ENCODE assay signal across 19 cellular contexts in genomic region chr7:142711196-142711595, GRCh38. TPM values are rescaled to one million over a fixed set of nuclear protein-coding genes. Genes with fewer than 3 reads are reported as not detected.
DNase-seq lines count a peak whose midpoint lies in the region; ATAC-seq lines count a peak whose summit lies in the region.
"Had no signal": no experiment of that assay in that cellular context is flagged by ENCODE, and none has a peak within 500 bp of the region (broad histone marks: within the 10 kb centered on the region; RNA-seq: fewer than 3 reads in every experiment).

No MANE protein-coding gene starts in this region.

- DNase-seq in activated naive CD4-positive, alpha-beta T cell treated with anti-CD3 and anti-CD28 coated beads for 36 hours: no peak
- no peak for DNase-seq in activated naive CD4-positive, alpha-beta T cell treated with Interleukin-2 at 50 U/mL for 16 hours
- DNase-seq in activated naive CD8-positive, alpha-beta T cell treated with anti-CD3 and anti-CD28 coated beads for 36 hours: no peak
- DNase-seq in dermis blood vessel endothelial cell (no peak), NCI-H1694 (lab: John Stamatoyannopoulos, UW) (no peak), activated gamma-delta T cell (lab: John Stamatoyannopoulos, UW) (no peak)
- DNase-seq: Caco-2, colonic mucosa, foreskin keratinocyte, left lung, mucosa of descending colon, NCI-H2029 treated with DMSO at 0.1 percent for 48 hours, nucleus accumbens, substantia nigra had no signal

- no peaks in the 10 kb centered on the region for H3K36me3 Mint-ChIP-seq in activated naive CD4-positive, alpha-beta T cell treated with anti-CD3 and anti-CD28 coated beads for 36 hours (ENCODE audit: low read depth)
- H3K36me3 Mint-ChIP-seq in activated naive CD8-positive, alpha-beta T cell treated with anti-CD3 and anti-CD28 coated beads for 36 hours: no peaks in the 10 kb centered on the region
- H3K36me3 Mint-ChIP-seq in stimulated activated memory B cell treated with anti-CD40 and anti-IgM and Interleukin-4, amounts not matched to agents 10 μg/mL and 1 μg/mL and 100 μg/mL, for 72 hours: no peaks in the 10 kb centered on the region

- no peaks in the 10 kb centered on the region for H3K9me3 Mint-ChIP-seq in activated naive CD4-positive, alpha-beta T cell treated with anti-CD3 and anti-CD28 coated beads for 36 hours
- no peaks in the 10 kb centered on the region for H3K9me3 Mint-ChIP-seq in activated naive CD8-positive, alpha-beta T cell treated with anti-CD3 and anti-CD28 coated beads for 36 hours
- no peaks in the 10 kb centered on the region for H3K9me3 Mint-ChIP-seq in stimulated activated memory B cell treated with anti-CD40 and anti-IgM and Interleukin-4, amounts not matched to agents 10 μg/mL and 1 μg/mL and 100 μg/mL, for 72 hours

- H3K27me3 Mint-ChIP-seq in activated naive CD4-positive, alpha-beta T cell treated with anti-CD3 and anti-CD28 coated beads for 36 hours (ENCODE audit: low read depth): no peaks in the 10 kb centered on the region
- no peaks in the 10 kb centered on the region for H3K27me3 Mint-ChIP-seq in activated naive CD8-positive, alpha-beta T cell treated with anti-CD3 and anti-CD28 coated beads for 36 hours
- H3K27me3 Mint-ChIP-seq in stimulated activated memory B cell treated with anti-CD40 and anti-IgM and Interleukin-4, amounts not matched to agents 10 μg/mL and 1 μg/mL and 100 μg/mL, for 72 hours: no peaks in the 10 kb centered on the region

- intact Hi-C loops in activated naive CD4-positive, alpha-beta T cell treated with anti-CD3 and anti-CD28 coated beads for 36 hours (cut with micrococcal nuclease): loop anchor here (1.0 to 5.0 kb wide), 4 partner anchors 72 to 174 kb away; no protein-coding TSS in a partner anchor

- peak overlapping the region; percentile 89 for H3K27ac Mint-ChIP-seq in activated naive CD4-positive, alpha-beta T cell treated with anti-CD3 and anti-CD28 coated beads for 36 hours
- H3K27ac Mint-ChIP-seq in activated naive CD8-positive, alpha-beta T cell treated with anti-CD3 and anti-CD28 coated beads for 36 hours: peak overlapping the region; percentile 82
- H3K27ac Mint-ChIP-seq in stimulated activated memory B cell treated with anti-CD40 and anti-IgM and Interleukin-4, amounts not matched to agents 10 μg/mL and 1 μg/mL and 100 μg/mL, for 72 hours: peak overlapping the region; percentile 35

- ATAC-seq in stimulated activated memory B cell treated with anti-CD40 and anti-IgM and Interleukin-4, amounts not matched to agents 10 μg/mL and 1 μg/mL and 100 μg/mL, for 72 hours: no peak
- ATAC-seq: foreskin keratinocyte, left lung, sciatic nerve had no signal

- H3K9me3 ChIP-seq in KOPT-K1 (ENCODE audit: insufficient read depth, low read length, poor library complexity, severe bottlenecking): no peaks in the 10 kb centered on the region
- H3K9me3 ChIP-seq: Caco-2, colonic mucosa, left lung, mucosa of descending colon had no signal

- peaks cover 39% of the 10 kb centered on the region for H3K4me1 Mint-ChIP-seq in activated naive CD4-positive, alpha-beta T cell treated with anti-CD3 and anti-CD28 coated beads for 36 hours (ENCODE audit: low read depth)
- H3K4me1 Mint-ChIP-seq in activated naive CD8-positive, alpha-beta T cell treated with anti-CD3 and anti-CD28 coated beads for 36 hours: peaks cover 35% of the 10 kb centered on the region
- peaks cover 28% of the 10 kb centered on the region for H3K4me1 Mint-ChIP-seq in stimulated activated memory B cell treated with anti-CD40 and anti-IgM and Interleukin-4, amounts not matched to agents 10 μg/mL and 1 μg/mL and 100 μg/mL, for 72 hours

- H3K27ac ChIP-seq in KOPT-K1 (ENCODE audit: low read depth, low read length, poor library complexity, severe bottlenecking): peak overlapping the region; percentile 100
- H3K27ac ChIP-seq: colonic mucosa, foreskin keratinocyte, left lung had no signal

- H3K4me3 Mint-ChIP-seq in activated naive CD4-positive, alpha-beta T cell treated with anti-CD3 and anti-CD28 coated beads for 36 hours: peak overlapping the region; percentile 78
- peak overlapping the region; percentile 82 for H3K4me3 Mint-ChIP-seq in activated naive CD8-positive, alpha-beta T cell treated with anti-CD3 and anti-CD28 coated beads for 36 hours
- H3K4me3 Mint-ChIP-seq in stimulated activated memory B cell treated with anti-CD40 and anti-IgM and Interleukin-4, amounts not matched to agents 10 μg/mL and 1 μg/mL and 100 μg/mL, for 72 hours: no peak overlapping the region

- CTCF ChIA-PET in activated naive CD4-positive, alpha-beta T cell treated with anti-CD3 and anti-CD28 coated beads for 36 hours (lab: Charles Lee): interaction anchor here (1.0 to 2.0 kb wide), 2 partner anchors 10 to 40 kb away, joined by 3 to 5 read pairs; no protein-coding TSS in a partner anchor

- H3K36me3 ChIP-seq in KOPT-K1 (ENCODE audit: insufficient read depth, low read length): no peaks in the 10 kb centered on the region
- H3K36me3 ChIP-seq: colonic mucosa, left lung had no signal

RNA-seq across cellular contexts. Expression of gene PRSS1, which starts 38.1 kb away (rescaled TPM):
- total RNA-seq in activated naive CD4-positive, alpha-beta T cell treated with anti-CD3 and anti-CD28 coated beads for 36 hours: not detected
- not detected for total RNA-seq in activated naive CD8-positive, alpha-beta T cell treated with anti-CD3 and anti-CD28 coated beads for 36 hours
- not detected in 2 replicates for total RNA-seq in dermis blood vessel endothelial cell
- total RNA-seq: foreskin keratinocyte; mucosa of descending colon; NCI-H460; T-helper 2 cell treated with Interferon-gamma antibody and Interleukin-4, amounts not matched to agents 100 ng/mL and 5 ng/mL, for 36 hours had no signal

RNA-seq across cellular contexts. Expression of gene PRSS2, which starts 59.6 kb away (rescaled TPM):
- under 1 TPM in 1 of 2 experiments, not detected in 1; 0.50 TPM for total RNA-seq in activated naive CD4-positive, alpha-beta T cell treated with anti-CD3 and anti-CD28 coated beads for 36 hours
- not detected for total RNA-seq in activated naive CD8-positive, alpha-beta T cell treated with anti-CD3 and anti-CD28 coated beads for 36 hours
- not detected in 2 replicates for total RNA-seq in dermis blood vessel endothelial cell
- total RNA-seq: foreskin keratinocyte; mucosa of descending colon; NCI-H460; T-helper 2 cell treated with Interferon-gamma antibody and Interleukin-4, amounts not matched to agents 100 ng/mL and 5 ng/mL, for 36 hours had no signal

Comparison
In these comparisons a context has a peak if more than half of its experiments do, and no peak if none do; other contexts are left out.
1. H3K27ac Mint-ChIP-seq: peak in every context shown above with its lines; median percentile 89 in activated naive CD4-positive, alpha-beta T cell treated with anti-CD3 and anti-CD28 coated beads for 36 hours; 82 in activated naive CD8-positive, alpha-beta T cell treated with anti-CD3 and anti-CD28 coated beads for 36 hours; 35 in stimulated activated memory B cell treated with anti-CD40 and anti-IgM and Interleukin-4, amounts not matched to agents 10 μg/mL and 1 μg/mL and 100 μg/mL, for 72 hours.